ENCODE assay signal across 8 cellular contexts in the genomic region with DNA sequence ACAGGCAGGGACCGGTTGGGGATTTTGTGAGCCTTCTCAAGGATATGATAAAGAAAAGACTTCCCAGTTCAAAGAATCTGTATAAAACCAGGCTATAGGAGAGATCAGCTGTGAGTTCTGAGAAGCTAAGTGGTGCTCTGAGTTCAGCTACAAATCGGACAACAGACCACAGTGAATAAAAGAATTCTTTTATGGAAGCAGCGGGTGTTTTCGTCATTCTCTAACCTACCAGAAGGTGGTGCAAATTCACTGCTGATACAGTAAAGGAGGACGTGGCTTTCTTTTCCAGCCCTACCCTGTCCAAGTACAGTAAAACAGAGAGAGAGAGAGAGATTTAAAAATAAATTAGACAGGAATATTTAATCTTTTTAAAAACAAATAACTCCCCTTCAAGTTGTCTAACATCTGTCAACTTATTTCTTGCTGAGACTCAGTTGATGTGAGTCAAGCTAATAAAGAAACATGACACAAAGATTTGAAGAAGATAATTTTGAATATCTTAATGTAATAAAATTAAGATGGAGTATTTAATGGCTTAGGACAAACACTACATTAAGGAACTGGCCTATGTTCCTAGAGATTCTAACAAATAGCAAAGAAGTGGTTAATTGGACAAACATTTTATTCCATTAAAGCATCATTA.
DNase-seq lines count a peak whose midpoint lies in the region; ATAC-seq and TF ChIP-seq lines count a peak whose summit lies in the region.

No MANE protein-coding gene starts in this region.

- H3K4me3 Mint-ChIP-seq in T-helper 1 cell treated with Interleukin-12 subunit alpha and Interleukin-12 subunit beta and Interleukin-4 antibody, amounts not matched to agents 30 μg/mL and 1 μg/mL, for 36 hours: peak overlapping the region; percentile 71

- no peak overlapping the region for H3K4me3 ChIP-seq in BE2C (ENCODE audit: low read depth, low read length)

- no peaks in the 10 kb centered on the region for H3K9me3 Mint-ChIP-seq in T-helper 1 cell treated with Interleukin-12 subunit alpha and Interleukin-12 subunit beta and Interleukin-4 antibody, amounts not matched to agents 30 μg/mL and 1 μg/mL, for 36 hours

- no peaks in the 10 kb centered on the region for H3K36me3 ChIP-seq in BE2C

- H3K27me3 ChIP-seq in BE2C: peaks cover 41% of the 10 kb centered on the region

- no peaks in the 10 kb centered on the region for H3K36me3 Mint-ChIP-seq in T-helper 1 cell treated with Interleukin-12 subunit alpha and Interleukin-12 subunit beta and Interleukin-4 antibody, amounts not matched to agents 30 μg/mL and 1 μg/mL, for 36 hours (ENCODE audit: low read depth)

- ATAC-seq in GM18498 (IDR thresholded peaks at IDR 0.05; ENCODE audit: unreplicated experiment) (peak; percentile 47), HG02852 (IDR thresholded peaks at IDR 0.05; ENCODE audit: unreplicated experiment) (peak; percentile 36)

- H3K4me1 Mint-ChIP-seq in T-helper 1 cell treated with Interleukin-12 subunit alpha and Interleukin-12 subunit beta and Interleukin-4 antibody, amounts not matched to agents 30 μg/mL and 1 μg/mL, for 36 hours (ENCODE audit: low read depth): peaks cover 23% of the 10 kb centered on the region

- DNase-seq in BE2C (peak; percentile 22), NCI-H146 treated with DMSO at 0.1 percent for 48 hours (lab: John Stamatoyannopoulos, UW; ENCODE audit: unreplicated experiment) (peak; percentile 4), epidermal melanocyte (ENCODE audit: insufficient read length, low spot score) (peak; percentile 81), myocyte (ENCODE audit: low read depth) (peak; percentile 83)
- no peak for DNase-seq in activated effector memory CD4-positive, alpha-beta T cell treated with anti-CD3 and anti-CD28 coated beads, Interleukin-2, amount 50 U/mL, for 16 hours

- peak; percentile 61 for TF ChIP-seq CTCF in BE2C (IDR thresholded peaks at IDR 0.05; ENCODE audit: low read depth, low read length)

- H3K4me1 ChIP-seq in BE2C: no peaks in the 10 kb centered on the region

- H3K27ac Mint-ChIP-seq in T-helper 1 cell treated with Interleukin-12 subunit alpha and Interleukin-12 subunit beta and Interleukin-4 antibody, amounts not matched to agents 30 μg/mL and 1 μg/mL, for 36 hours: peak overlapping the region; percentile 4

- no peaks in the 10 kb centered on the region for H3K9me3 ChIP-seq in BE2C

- peaks cover 61% of the 10 kb centered on the region for H3K27me3 Mint-ChIP-seq in T-helper 1 cell treated with Interleukin-12 subunit alpha and Interleukin-12 subunit beta and Interleukin-4 antibody, amounts not matched to agents 30 μg/mL and 1 μg/mL, for 36 hours (ENCODE audit: low read depth)
